In genomic region chr3:50212502-50212901, GRCh38 we compare ENCODE assay signal across 1 cellular context.
TF ChIP-seq lines count a peak whose summit lies in the region.

No MANE protein-coding gene starts in this region.

TF ChIP-seq in H1, 55 proteins besides CTCF, POLR2A, EP300 and RAD21:
- TF ChIP-seq YY1 (IDR thresholded peaks at IDR 0.05; ENCODE audit: low read depth, low read length) (no peak), EGR1 (IDR thresholded peaks at IDR 0.05; ENCODE audit: borderline replicate concordance, low read depth, low read length) (no peak), RBBP5 (IDR thresholded peaks at IDR 0.05; ENCODE audit: borderline replicate concordance, low read depth, low read length) (no peak), TAF7 (optimal IDR thresholded peaks at IDR 0.05; ENCODE audit: borderline replicate concordance, low read depth, low read length) (no peak), TCF12 (IDR thresholded peaks at IDR 0.05; ENCODE audit: low read depth, low read length) (no peak), CEBPB (IDR thresholded peaks at IDR 0.05; ENCODE audit: low read depth, low read length) (no peak), CREB1 (IDR thresholded peaks at IDR 0.05) (no peak), EZH2 (IDR thresholded peaks at IDR 0.05; ENCODE audit: low read depth, low read length, severe bottlenecking) (no peak), CHD1 (IDR thresholded peaks at IDR 0.05; ENCODE audit: low read depth, low read length) (no peak), SIN3A (conservative IDR thresholded peaks at IDR 0.05 in 1 of 2, IDR thresholded peaks at IDR 0.05 in 1 of 2; ENCODE audit: low read depth in 1 of 2, low read length in 2 of 2) (no peak), E2F6 (IDR thresholded peaks at IDR 0.05) (no peak), SIRT6 (IDR thresholded peaks at IDR 0.05; ENCODE audit: low read length) (no peak), POLR2AphosphoS5 (IDR thresholded peaks at IDR 0.05; ENCODE audit: low read depth, low read length) (no peak), RXRA (IDR thresholded peaks at IDR 0.05; ENCODE audit: insufficient read depth, low read depth, low read length) (no peak), HDAC2 (IDR thresholded peaks at IDR 0.05; ENCODE audit: borderline replicate concordance in 1 of 2, low read depth in 2 of 2, low read length in 2 of 2) (no peak), USF2 (IDR thresholded peaks at IDR 0.05; ENCODE audit: low read length) (no peak)
